In genomic region chr7:158606671-158607424, GRCh38 we compare ENCODE assay signal across 22 cellular contexts. TPM values are rescaled to one million over a fixed set of nuclear protein-coding genes. Genes with fewer than 3 reads are reported as not detected.
"Had no signal": no experiment of that assay in that cellular context is flagged by ENCODE, and none has a peak within 500 bp of the region (broad histone marks: within the 10 kb centered on the region; RNA-seq: fewer than 3 reads in every experiment).

No MANE protein-coding gene starts in this region.

- H3K27ac ChIP-seq: coronary artery, esophagus squamous epithelium, left lung, neutrophil, prostate gland, right atrium auricular region, transverse colon, upper lobe of right lung, vagina had no signal

- H3K4me2 ChIP-seq: smooth muscle cell had no signal

- H3K4me1 ChIP-seq: esophagus squamous epithelium, left lung, prostate gland, right atrium auricular region, transverse colon, upper lobe of right lung, vagina had no signal

- DNase-seq: dermis blood vessel endothelial cell; effector memory CD4-positive, alpha-beta T cell; erythroblast; esophagus squamous epithelium; foreskin melanocyte; left cardiac atrium; left lung; mammary epithelial cell; naive thymus-derived CD8-positive, alpha-beta T cell; stimulated activated CD4-positive, alpha-beta T cell treated with anti-CD3 and anti-CD28 coated beads, Interleukin-12 subunit alpha, Interleukin-12 subunit beta, amount 100 ng/mL, for 4 hours; stimulated activated CD4-positive, alpha-beta T cell treated with anti-CD3 and anti-CD28 coated beads, Interleukin-1b, Interleukin-23, amount 100 ng/mL, for 48 hours; stimulated activated CD4-positive, alpha-beta T cell treated with anti-CD3 and anti-CD28 coated beads, Interleukin-4, amount 100 ng/mL, for 24 hours; stimulated activated naive CD8-positive, alpha-beta T cell treated with anti-CD3 and anti-CD28 coated beads, Interleukin-15, Interleukin-2, amounts not matched to agents 100 U/mL and 50 U/mL, for 24 hours; substantia nigra; transverse colon; upper lobe of right lung had no signal

- H3K36me3 ChIP-seq: esophagus squamous epithelium, left lung, prostate gland, right atrium auricular region, transverse colon, upper lobe of right lung, vagina had no signal

- H3K9me3 ChIP-seq: esophagus squamous epithelium, left lung, neutrophil, prostate gland, right atrium auricular region, transverse colon, upper lobe of right lung, vagina had no signal

- H3K27me3 ChIP-seq: esophagus squamous epithelium, left lung, neutrophil, right atrium auricular region, transverse colon, upper lobe of right lung, vagina had no signal

- H3K4me3 ChIP-seq: coronary artery, esophagus squamous epithelium, left lung, prostate gland, right atrium auricular region, smooth muscle cell, transverse colon, upper lobe of right lung, vagina had no signal

RNA-seq across cellular contexts. Expression of gene PTPRN2, which starts 19.2 kb away (rescaled TPM):
- polyA plus RNA-seq: mammary epithelial cell had no signal
